In genomic region chr1:182599339-182599738, GRCh38 we compare ENCODE assay signal across 9 cellular contexts. TPM values are rescaled to one million over a fixed set of nuclear protein-coding genes. Genes with fewer than 3 reads are reported as not detected.
DNase-seq lines count a peak whose midpoint lies in the region; ATAC-seq and TF ChIP-seq lines count a peak whose summit lies in the region.
"Had no signal": no experiment of that assay in that cellular context is flagged by ENCODE, and none has a peak within 500 bp of the region (broad histone marks: within the 10 kb centered on the region; RNA-seq: fewer than 3 reads in every experiment).

No MANE protein-coding gene starts in this region.

- H3K9ac ChIP-seq in H9 (ENCODE audit: extremely low read depth, insufficient read length, low read length) = no peak overlapping the region

- H3K27me3 Mint-ChIP-seq in Calu3 (ENCODE audit: unreplicated experiment) (peaks cover 21% of the 10 kb centered on the region), H9 (ENCODE audit: low read depth) (peaks cover 6% of the 10 kb centered on the region)
- peaks cover 30% of the 10 kb centered on the region for H3K27me3 Mint-ChIP-seq in activated naive CD4-positive, alpha-beta T cell treated with anti-CD3 and anti-CD28 coated beads, Interleukin-2, amount 10 ng/mL, durations not matched to agents 7 days and 5 days

- no peaks in the 10 kb centered on the region for H4K20me1 ChIP-seq in H9 (ENCODE audit: control insufficient read depth, insufficient read depth, insufficient read length)

- H2AK5ac ChIP-seq in H9 (ENCODE audit: insufficient read length, low read length) = no peak overlapping the region

- CTCF ChIA-PET in Calu3 (lab: Charles Lee) = interaction anchor here (14.5 kb wide), 1 partner anchor 185 kb away, joined by 226 read pairs; no protein-coding TSS in a partner anchor
- CTCF ChIA-PET in activated naive CD4-positive, alpha-beta T cell treated with anti-CD3 and anti-CD28 coated beads, Interleukin-2, amount 10 ng/mL, durations not matched to agents 7 days and 5 days (lab: Charles Lee) = interaction anchor here (1.5 to 22.4 kb wide), 4 partner anchors 11 to 514 kb away, joined by 5 to 717 read pairs (median 7); partner anchors contain the start of genes NPL and RNASEL

- H3K27me3 ChIP-seq in H9 (ENCODE audit: insufficient read depth, low read length) (no peaks in the 10 kb centered on the region; the same call in 1 of the 2 replicates), kidney epithelial cell (ENCODE audit: control insufficient read depth, insufficient read depth, low read length) (no peaks in the 10 kb centered on the region)

- DNase-seq in Calu3 = peak; percentile 31
- peak; percentile 73 for DNase-seq in H9
- peak; percentile 44 for DNase-seq in activated naive CD4-positive, alpha-beta T cell treated with anti-CD3 and anti-CD28 coated beads, Interleukin-2, amount 10 ng/mL, durations not matched to agents 7 days and 5 days
- DNase-seq in kidney epithelial cell (ENCODE audit: low read depth) = no peak
- no peak for DNase-seq in NCI-H510A (lab: John Stamatoyannopoulos, UW)
- DNase-seq in HPDE6-E6E7 (ENCODE audit: extremely low spot score) = no peak

- H2BK5ac ChIP-seq in H9 (ENCODE audit: insufficient read length, low read length) = no peak overlapping the region

- no peak overlapping the region for H2BK12ac ChIP-seq in H9 (ENCODE audit: insufficient read length, low read depth, low read length)

- ATAC-seq in HG02970 (IDR thresholded peaks at IDR 0.05; ENCODE audit: low FRiP score, unreplicated experiment) (no peak), HG03521 (IDR thresholded peaks at IDR 0.05; ENCODE audit: unreplicated experiment) (no peak)

- TF ChIP-seq CTCF in Calu3 (IDR thresholded peaks at IDR 0.05; ENCODE audit: unreplicated experiment) = peak; percentile 49
- peak; percentile 78 for TF ChIP-seq CTCF in H9 (conservative IDR thresholded peaks at IDR 0.05)
- TF ChIP-seq CTCF in kidney epithelial cell (IDR thresholded peaks at IDR 0.05; ENCODE audit: insufficient read depth, low read length, poor library complexity, severe bottlenecking) = peak; percentile 39

- H3K23ac ChIP-seq in H9 (ENCODE audit: insufficient read length, low read depth, low read length) = no peak overlapping the region

- no peak overlapping the region for H3K56ac ChIP-seq in H9 (ENCODE audit: insufficient read length, low read depth, low read length)

- intact Hi-C loops in Calu3 (cut with micrococcal nuclease; ENCODE audit: unreplicated experiment) = no loop called here

- no peak overlapping the region for H4K8ac ChIP-seq in H9 (replicated peaks; ENCODE audit: insufficient read length, low read depth, low read length)

- no peak overlapping the region for H2BK120ac ChIP-seq in H9 (ENCODE audit: low read depth, low read length, poor library complexity, severe bottlenecking)

- WGBS in H9 (ENCODE audit: extremely low coverage, insufficient read length, low lambda C conversion rate) = no CpG with 5 or more reads among the region's 6 CpGs

- peaks cover 13% of the 10 kb centered on the region for H3K36me3 Mint-ChIP-seq in Calu3 (ENCODE audit: insufficient read depth, unreplicated experiment)
- peaks cover 0 to 8% (median 2%) of the 10 kb centered on the region in 3 experiments; a peak in 5 of 7 replicates for H3K36me3 Mint-ChIP-seq in H9 (ENCODE audit: insufficient read depth in 1 of 3, low read depth in 3 of 3)
- H3K36me3 Mint-ChIP-seq in activated naive CD4-positive, alpha-beta T cell treated with anti-CD3 and anti-CD28 coated beads, Interleukin-2, amount 10 ng/mL, durations not matched to agents 7 days and 5 days = peaks cover 3% of the 10 kb centered on the region

- BruUV-seq in Calu3 (replicated peaks; lab: Mats Ljungman, UMichigan) = no TSS peak

- no peak overlapping the region for H4K5ac ChIP-seq in H9 (ENCODE audit: insufficient read length, low read depth, low read length)

- peaks cover 2% of the 10 kb centered on the region for H3K4me1 ChIP-seq in H9 (ENCODE audit: insufficient read depth, low read length)

- H3K9me3 Mint-ChIP-seq in Calu3 (ENCODE audit: low read depth, unreplicated experiment) (no peaks in the 10 kb centered on the region), H9 (peaks cover 0 to 2% of the 10 kb centered on the region in 2 experiments; a peak in 1 of 5 replicates)
- H3K9me3 Mint-ChIP-seq in activated naive CD4-positive, alpha-beta T cell treated with anti-CD3 and anti-CD28 coated beads, Interleukin-2, amount 10 ng/mL, durations not matched to agents 7 days and 5 days = no peaks in the 10 kb centered on the region

- no peaks in the 10 kb centered on the region for H3K9me3 ChIP-seq in H9 (ENCODE audit: control insufficient read depth, low read depth, low read length)
- H3K9me3 ChIP-seq: neutrophil had no signal

- no peak overlapping the region for H3K4ac ChIP-seq in H9 (ENCODE audit: low read depth, low read length)

- no peak overlapping the region for H3K4me3 Mint-ChIP-seq in Calu3 (ENCODE audit: low read depth, unreplicated experiment)
- H3K4me3 Mint-ChIP-seq in H9 = no peak overlapping the region
- H3K4me3 Mint-ChIP-seq in activated naive CD4-positive, alpha-beta T cell treated with anti-CD3 and anti-CD28 coated beads, Interleukin-2, amount 10 ng/mL, durations not matched to agents 7 days and 5 days = no peak overlapping the region

- no peak overlapping the region for H2AFZ ChIP-seq in H9 (ENCODE audit: low read length)

- H3K4me3 ChIP-seq in kidney epithelial cell (ENCODE audit: low read depth, low read length) = no peak overlapping the region

- H3T11ph ChIP-seq in H9 (ENCODE audit: low read length) = no peak overlapping the region

- no peaks in the 10 kb centered on the region for H3K4me1 Mint-ChIP-seq in Calu3 (ENCODE audit: low read depth, unreplicated experiment)
- H3K4me1 Mint-ChIP-seq in H9 = peaks cover 10 to 19% of the 10 kb centered on the region in 2 experiments
- peaks cover 4% of the 10 kb centered on the region for H3K4me1 Mint-ChIP-seq in activated naive CD4-positive, alpha-beta T cell treated with anti-CD3 and anti-CD28 coated beads, Interleukin-2, amount 10 ng/mL, durations not matched to agents 7 days and 5 days

- no peak overlapping the region for H3K27ac ChIP-seq in H9 (ENCODE audit: insufficient read length, low read depth, low read length)
- H3K27ac ChIP-seq: neutrophil had no signal

- no peak overlapping the region for H4K91ac ChIP-seq in H9 (ENCODE audit: insufficient read length, low read depth, low read length)

- no peak overlapping the region for H3K14ac ChIP-seq in H9 (ENCODE audit: insufficient read depth, low read length)

- H3K27ac Mint-ChIP-seq in Calu3 (ENCODE audit: unreplicated experiment) (no peak overlapping the region), H9 (0 out of 7 replicates have a peak overlapping the region, but pooled peaks of 1 of the 3 experiments have one; percentile 34)
- H3K27ac Mint-ChIP-seq in activated naive CD4-positive, alpha-beta T cell treated with anti-CD3 and anti-CD28 coated beads, Interleukin-2, amount 10 ng/mL, durations not matched to agents 7 days and 5 days = no peak overlapping the region

- H3K23me2 ChIP-seq in H9 (ENCODE audit: insufficient read length, low read depth, low read length, poor library complexity, severe bottlenecking) = peaks cover 3% of the 10 kb centered on the region

- no peak overlapping the region for H3K18ac ChIP-seq in H9 (ENCODE audit: insufficient read length, low read depth, low read length)

- H2BK20ac ChIP-seq in H9 (ENCODE audit: low read depth, low read length, poor library complexity, severe bottlenecking) = no peak overlapping the region

- 0 out of 2 replicates have a peak, but pooled peaks cover 2% of the 10 kb centered on the region for H3K79me2 ChIP-seq in H9 (ENCODE audit: insufficient read depth, low read length)

- no peak overlapping the region for H2BK15ac ChIP-seq in H9 (ENCODE audit: low read depth, low read length)

- no peaks in the 10 kb centered on the region for H3K79me1 ChIP-seq in H9 (ENCODE audit: insufficient read depth, low read depth, low read length, poor library complexity, severe bottlenecking)

- H3K36me3 ChIP-seq in kidney epithelial cell (ENCODE audit: control insufficient read depth, insufficient read depth, low read length) = no peaks in the 10 kb centered on the region
- H3K36me3 ChIP-seq: neutrophil had no signal

- no peak overlapping the region for H3K4me2 ChIP-seq in H9 (ENCODE audit: insufficient read depth, insufficient read length, low read length)

RNA-seq across cellular contexts. Expression of gene RGS16, which starts 4.8 kb away (rescaled TPM):
- total RNA-seq in Calu3 (2022) = 1.2 and 1.7 TPM in 2 replicates
- total RNA-seq in H9 (2021) = 6.8 and 6.9 TPM in 2 replicates
- total RNA-seq in kidney epithelial cell = 2.3 and 2.9 TPM in 2 replicates

RNA-seq across cellular contexts. Expression of gene RNASEL, which starts 10.3 kb away (rescaled TPM):
- total RNA-seq in Calu3 (2022) (7.0 and 10.0 TPM in 2 replicates), H9 (2021) (0.57 and 0.63 TPM in 2 replicates), kidney epithelial cell (5.7 and 5.8 TPM in 2 replicates)

Comparison
In these comparisons a context has a peak if more than half of its experiments do, and no peak if none do; other contexts are left out.
1. DNase-seq: peak in Calu3 (single experiment), H9 (single experiment) and activated naive CD4-positive, alpha-beta T cell treated with anti-CD3 and anti-CD28 coated beads, Interleukin-2, amount 10 ng/mL, durations not matched to agents 7 days and 5 days (single experiment); none in kidney epithelial cell (single experiment), NCI-H510A (single experiment) and HPDE6-E6E7 (single experiment).
2. Peak in every context shown above with its lines, with median percentiles within 50 percentile points of each other: CTCF ChIP-seq.